1 cellular context compared by ENCODE assay signal in genomic region chr2:162343824-162344616, GRCh38.
TF ChIP-seq lines count a peak whose summit lies in the region.

A gene with protein sequence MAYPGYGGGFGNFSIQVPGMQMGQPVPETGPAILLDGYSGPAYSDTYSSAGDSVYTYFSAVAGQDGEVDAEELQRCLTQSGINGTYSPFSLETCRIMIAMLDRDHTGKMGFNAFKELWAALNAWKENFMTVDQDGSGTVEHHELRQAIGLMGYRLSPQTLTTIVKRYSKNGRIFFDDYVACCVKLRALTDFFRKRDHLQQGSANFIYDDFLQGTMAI (plus strand): TSS chr2:162344132. CDS start chr2:162344249, 117 bp downstream.

TF ChIP-seq in HepG2, 621 proteins besides CTCF, POLR2A, EP300 and RAD21 (continued from another document and continues in another):
- TF ChIP-seq, protein P1, sequence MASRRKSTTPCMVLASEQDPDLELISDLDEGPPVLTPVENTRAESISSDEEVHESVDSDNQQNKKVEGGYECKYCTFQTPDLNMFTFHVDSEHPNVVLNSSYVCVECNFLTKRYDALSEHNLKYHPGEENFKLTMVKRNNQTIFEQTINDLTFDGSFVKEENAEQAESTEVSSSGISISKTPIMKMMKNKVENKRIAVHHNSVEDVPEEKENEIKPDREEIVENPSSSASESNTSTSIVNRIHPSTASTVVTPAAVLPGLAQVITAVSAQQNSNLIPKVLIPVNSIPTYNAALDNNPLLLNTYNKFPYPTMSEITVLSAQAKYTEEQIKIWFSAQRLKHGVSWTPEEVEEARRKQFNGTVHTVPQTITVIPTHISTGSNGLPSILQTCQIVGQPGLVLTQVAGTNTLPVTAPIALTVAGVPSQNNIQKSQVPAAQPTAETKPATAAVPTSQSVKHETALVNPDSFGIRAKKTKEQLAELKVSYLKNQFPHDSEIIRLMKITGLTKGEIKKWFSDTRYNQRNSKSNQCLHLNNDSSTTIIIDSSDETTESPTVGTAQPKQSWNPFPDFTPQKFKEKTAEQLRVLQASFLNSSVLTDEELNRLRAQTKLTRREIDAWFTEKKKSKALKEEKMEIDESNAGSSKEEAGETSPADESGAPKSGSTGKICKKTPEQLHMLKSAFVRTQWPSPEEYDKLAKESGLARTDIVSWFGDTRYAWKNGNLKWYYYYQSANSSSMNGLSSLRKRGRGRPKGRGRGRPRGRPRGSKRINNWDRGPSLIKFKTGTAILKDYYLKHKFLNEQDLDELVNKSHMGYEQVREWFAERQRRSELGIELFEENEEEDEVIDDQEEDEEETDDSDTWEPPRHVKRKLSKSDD (CRISPR knock-in tag; IDR thresholded peaks at IDR 0.05; ENCODE audit: low read depth), result 0 out of 2 replicates have a peak, but pooled peaks have one; percentile 62
- TF ChIP-seq ZNF143 (CRISPR knock-in tag; IDR thresholded peaks at IDR 0.05), result 0 out of 2 replicates have a peak, but pooled peaks have one; percentile 31
- TF ChIP-seq MIXL1 (CRISPR knock-in tag; IDR thresholded peaks at IDR 0.05), result no peak
- 0 out of 2 replicates have a peak, but pooled peaks have one; percentile 81 for TF ChIP-seq NFE2L1 (CRISPR knock-in tag; IDR thresholded peaks at IDR 0.05; ENCODE audit: borderline replicate concordance)
- TF ChIP-seq, protein P2, sequence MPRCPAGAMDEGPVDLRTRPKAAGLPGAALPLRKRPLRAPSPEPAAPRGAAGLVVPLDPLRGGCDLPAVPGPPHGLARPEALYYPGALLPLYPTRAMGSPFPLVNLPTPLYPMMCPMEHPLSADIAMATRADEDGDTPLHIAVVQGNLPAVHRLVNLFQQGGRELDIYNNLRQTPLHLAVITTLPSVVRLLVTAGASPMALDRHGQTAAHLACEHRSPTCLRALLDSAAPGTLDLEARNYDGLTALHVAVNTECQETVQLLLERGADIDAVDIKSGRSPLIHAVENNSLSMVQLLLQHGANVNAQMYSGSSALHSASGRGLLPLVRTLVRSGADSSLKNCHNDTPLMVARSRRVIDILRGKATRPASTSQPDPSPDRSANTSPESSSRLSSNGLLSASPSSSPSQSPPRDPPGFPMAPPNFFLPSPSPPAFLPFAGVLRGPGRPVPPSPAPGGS (CRISPR knock-in tag; IDR thresholded peaks at IDR 0.05), result peak; percentile 97
- no peak for TF ChIP-seq RERE (CRISPR knock-in tag; IDR thresholded peaks at IDR 0.05; ENCODE audit: low read depth)
- no peak for TF ChIP-seq FOXP1 (IDR thresholded peaks at IDR 0.05)
- peak; percentile 15; the same call in 1 of the 2 replicates for TF ChIP-seq FOXP1 (CRISPR knock-in tag; IDR thresholded peaks at IDR 0.05)
- 0 out of 2 replicates have a peak, but pooled peaks have one; percentile 24 for TF ChIP-seq GLI4 (CRISPR knock-in tag; IDR thresholded peaks at IDR 0.05; ENCODE audit: borderline replicate concordance)
- TF ChIP-seq, protein P3, sequence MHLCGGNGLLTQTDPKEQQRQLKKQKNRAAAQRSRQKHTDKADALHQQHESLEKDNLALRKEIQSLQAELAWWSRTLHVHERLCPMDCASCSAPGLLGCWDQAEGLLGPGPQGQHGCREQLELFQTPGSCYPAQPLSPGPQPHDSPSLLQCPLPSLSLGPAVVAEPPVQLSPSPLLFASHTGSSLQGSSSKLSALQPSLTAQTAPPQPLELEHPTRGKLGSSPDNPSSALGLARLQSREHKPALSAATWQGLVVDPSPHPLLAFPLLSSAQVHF (CRISPR knock-in tag; IDR thresholded peaks at IDR 0.05), result peak; percentile 78; the same call in 1 of the 2 replicates
- peak; percentile 80 for TF ChIP-seq SRY (CRISPR knock-in tag; IDR thresholded peaks at IDR 0.05)
- TF ChIP-seq, protein P4, sequence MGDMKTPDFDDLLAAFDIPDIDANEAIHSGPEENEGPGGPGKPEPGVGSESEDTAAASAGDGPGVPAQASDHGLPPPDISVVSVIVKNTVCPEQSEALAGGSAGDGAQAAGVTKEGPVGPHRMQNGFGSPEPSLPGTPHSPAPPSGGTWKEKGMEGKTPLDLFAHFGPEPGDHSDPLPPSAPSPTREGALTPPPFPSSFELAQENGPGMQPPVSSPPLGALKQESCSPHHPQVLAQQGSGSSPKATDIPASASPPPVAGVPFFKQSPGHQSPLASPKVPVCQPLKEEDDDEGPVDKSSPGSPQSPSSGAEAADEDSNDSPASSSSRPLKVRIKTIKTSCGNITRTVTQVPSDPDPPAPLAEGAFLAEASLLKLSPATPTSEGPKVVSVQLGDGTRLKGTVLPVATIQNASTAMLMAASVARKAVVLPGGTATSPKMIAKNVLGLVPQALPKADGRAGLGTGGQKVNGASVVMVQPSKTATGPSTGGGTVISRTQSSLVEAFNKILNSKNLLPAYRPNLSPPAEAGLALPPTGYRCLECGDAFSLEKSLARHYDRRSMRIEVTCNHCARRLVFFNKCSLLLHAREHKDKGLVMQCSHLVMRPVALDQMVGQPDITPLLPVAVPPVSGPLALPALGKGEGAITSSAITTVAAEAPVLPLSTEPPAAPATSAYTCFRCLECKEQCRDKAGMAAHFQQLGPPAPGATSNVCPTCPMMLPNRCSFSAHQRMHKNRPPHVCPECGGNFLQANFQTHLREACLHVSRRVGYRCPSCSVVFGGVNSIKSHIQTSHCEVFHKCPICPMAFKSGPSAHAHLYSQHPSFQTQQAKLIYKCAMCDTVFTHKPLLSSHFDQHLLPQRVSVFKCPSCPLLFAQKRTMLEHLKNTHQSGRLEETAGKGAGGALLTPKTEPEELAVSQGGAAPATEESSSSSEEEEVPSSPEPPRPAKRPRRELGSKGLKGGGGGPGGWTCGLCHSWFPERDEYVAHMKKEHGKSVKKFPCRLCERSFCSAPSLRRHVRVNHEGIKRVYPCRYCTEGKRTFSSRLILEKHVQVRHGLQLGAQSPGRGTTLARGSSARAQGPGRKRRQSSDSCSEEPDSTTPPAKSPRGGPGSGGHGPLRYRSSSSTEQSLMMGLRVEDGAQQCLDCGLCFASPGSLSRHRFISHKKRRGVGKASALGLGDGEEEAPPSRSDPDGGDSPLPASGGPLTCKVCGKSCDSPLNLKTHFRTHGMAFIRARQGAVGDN (CRISPR knock-in tag; IDR thresholded peaks at IDR 0.05), result peak; percentile 94
- TF ChIP-seq, protein P5, sequence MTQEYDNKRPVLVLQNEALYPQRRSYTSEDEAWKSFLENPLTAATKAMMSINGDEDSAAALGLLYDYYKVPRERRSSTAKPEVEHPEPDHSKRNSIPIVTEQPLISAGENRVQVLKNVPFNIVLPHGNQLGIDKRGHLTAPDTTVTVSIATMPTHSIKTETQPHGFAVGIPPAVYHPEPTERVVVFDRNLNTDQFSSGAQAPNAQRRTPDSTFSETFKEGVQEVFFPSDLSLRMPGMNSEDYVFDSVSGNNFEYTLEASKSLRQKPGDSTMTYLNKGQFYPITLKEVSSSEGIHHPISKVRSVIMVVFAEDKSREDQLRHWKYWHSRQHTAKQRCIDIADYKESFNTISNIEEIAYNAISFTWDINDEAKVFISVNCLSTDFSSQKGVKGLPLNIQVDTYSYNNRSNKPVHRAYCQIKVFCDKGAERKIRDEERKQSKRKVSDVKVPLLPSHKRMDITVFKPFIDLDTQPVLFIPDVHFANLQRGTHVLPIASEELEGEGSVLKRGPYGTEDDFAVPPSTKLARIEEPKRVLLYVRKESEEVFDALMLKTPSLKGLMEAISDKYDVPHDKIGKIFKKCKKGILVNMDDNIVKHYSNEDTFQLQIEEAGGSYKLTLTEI (CRISPR knock-in tag; conservative IDR thresholded peaks at IDR 0.05), result no peak
- TF ChIP-seq, protein P6, sequence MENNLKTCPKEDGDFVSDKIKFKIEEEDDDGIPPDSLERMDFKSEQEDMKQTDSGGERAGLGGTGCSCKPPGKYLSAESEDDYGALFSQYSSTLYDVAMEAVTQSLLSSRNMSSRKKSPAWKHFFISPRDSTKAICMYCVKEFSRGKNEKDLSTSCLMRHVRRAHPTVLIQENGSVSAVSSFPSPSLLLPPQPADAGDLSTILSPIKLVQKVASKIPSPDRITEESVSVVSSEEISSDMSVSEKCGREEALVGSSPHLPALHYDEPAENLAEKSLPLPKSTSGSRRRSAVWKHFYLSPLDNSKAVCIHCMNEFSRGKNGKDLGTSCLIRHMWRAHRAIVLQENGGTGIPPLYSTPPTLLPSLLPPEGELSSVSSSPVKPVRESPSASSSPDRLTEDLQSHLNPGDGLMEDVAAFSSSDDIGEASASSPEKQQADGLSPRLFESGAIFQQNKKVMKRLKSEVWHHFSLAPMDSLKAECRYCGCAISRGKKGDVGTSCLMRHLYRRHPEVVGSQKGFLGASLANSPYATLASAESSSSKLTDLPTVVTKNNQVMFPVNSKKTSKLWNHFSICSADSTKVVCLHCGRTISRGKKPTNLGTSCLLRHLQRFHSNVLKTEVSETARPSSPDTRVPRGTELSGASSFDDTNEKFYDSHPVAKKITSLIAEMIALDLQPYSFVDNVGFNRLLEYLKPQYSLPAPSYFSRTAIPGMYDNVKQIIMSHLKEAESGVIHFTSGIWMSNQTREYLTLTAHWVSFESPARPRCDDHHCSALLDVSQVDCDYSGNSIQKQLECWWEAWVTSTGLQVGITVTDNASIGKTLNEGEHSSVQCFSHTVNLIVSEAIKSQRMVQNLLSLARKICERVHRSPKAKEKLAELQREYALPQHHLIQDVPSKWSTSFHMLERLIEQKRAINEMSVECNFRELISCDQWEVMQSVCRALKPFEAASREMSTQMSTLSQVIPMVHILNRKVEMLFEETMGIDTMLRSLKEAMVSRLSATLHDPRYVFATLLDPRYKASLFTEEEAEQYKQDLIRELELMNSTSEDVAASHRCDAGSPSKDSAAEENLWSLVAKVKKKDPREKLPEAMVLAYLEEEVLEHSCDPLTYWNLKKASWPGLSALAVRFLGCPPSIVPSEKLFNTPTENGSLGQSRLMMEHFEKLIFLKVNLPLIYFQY (CRISPR knock-in tag; IDR thresholded peaks at IDR 0.05; ENCODE audit: borderline replicate concordance), result no peak; the same call in 1 of the 2 replicates
- no peak; the same call in none of the 2 replicates for TF ChIP-seq KAT7 (CRISPR knock-in tag; IDR thresholded peaks at IDR 0.05; ENCODE audit: borderline replicate concordance)
- peak; percentile 86 for TF ChIP-seq ERF (CRISPR knock-in tag; IDR thresholded peaks at IDR 0.05)
- 0 out of 2 replicates have a peak, but pooled peaks have one; percentile 43 for TF ChIP-seq ZIK1 (CRISPR knock-in tag; IDR thresholded peaks at IDR 0.05; ENCODE audit: borderline replicate concordance, low read depth)
- TF ChIP-seq ZSCAN31 (CRISPR knock-in tag; IDR thresholded peaks at IDR 0.05; ENCODE audit: low read depth), result peak; percentile 70; the same call in 1 of the 2 replicates
- TF ChIP-seq SAP130 (CRISPR knock-in tag; IDR thresholded peaks at IDR 0.05; ENCODE audit: low read depth), result peak; percentile 91
- peak; percentile 65; the same call in 1 of the 2 replicates for TF ChIP-seq HNRNPL (IDR thresholded peaks at IDR 0.05; ENCODE audit: low read depth, low read length)
- TF ChIP-seq, protein P7, sequence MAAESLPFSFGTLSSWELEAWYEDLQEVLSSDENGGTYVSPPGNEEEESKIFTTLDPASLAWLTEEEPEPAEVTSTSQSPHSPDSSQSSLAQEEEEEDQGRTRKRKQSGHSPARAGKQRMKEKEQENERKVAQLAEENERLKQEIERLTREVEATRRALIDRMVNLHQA (CRISPR knock-in tag; IDR thresholded peaks at IDR 0.05), result no peak
- peak; percentile 99 for TF ChIP-seq ZNF713 (CRISPR knock-in tag; IDR thresholded peaks at IDR 0.05)
- TF ChIP-seq CBFB (CRISPR knock-in tag; IDR thresholded peaks at IDR 0.05), result peak; percentile 91
- peak; percentile 93; the same call in 1 of the 2 replicates for TF ChIP-seq ZMAT3 (CRISPR knock-in tag; conservative IDR thresholded peaks at IDR 0.05)
